1 cellular context compared by ENCODE assay signal in the genomic region with DNA sequence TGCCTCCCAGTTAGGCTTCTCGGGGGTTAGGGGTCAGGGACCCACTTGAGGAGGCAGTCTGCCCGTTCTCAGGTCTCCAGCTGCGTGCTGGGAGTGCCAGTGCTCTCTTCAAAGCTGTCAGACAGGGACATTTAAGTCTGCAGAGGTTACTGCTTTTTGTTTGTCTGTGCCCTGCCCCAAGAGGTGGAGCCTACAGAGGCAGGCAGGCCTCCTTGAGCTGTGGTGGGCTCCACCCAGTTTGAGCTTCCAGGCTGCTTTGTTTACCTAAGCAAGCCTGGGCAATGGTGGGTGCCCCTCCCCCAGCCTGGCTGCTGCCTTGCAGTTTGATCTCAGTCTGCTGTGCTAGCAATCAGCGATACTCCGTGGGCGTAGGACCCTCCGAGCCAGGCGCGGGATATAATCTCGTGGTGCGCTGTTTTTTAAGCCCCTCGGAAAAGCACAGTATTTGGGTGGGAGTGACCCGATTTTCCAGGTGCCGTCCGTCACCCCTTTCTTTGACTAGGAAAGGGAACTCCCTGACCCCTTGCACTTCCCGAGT.
TF ChIP-seq lines count a peak whose summit lies in the region.

No MANE protein-coding gene starts in this region.

TF ChIP-seq in K562, 482 proteins besides CTCF, POLR2A, EP300 and RAD21:
- TF ChIP-seq MNT (conservative IDR thresholded peaks at IDR 0.05) (peak; percentile 77 to 88), MTA3 (IDR thresholded peaks at IDR 0.05; ENCODE audit: borderline replicate concordance) (0 out of 2 replicates have a peak, but pooled peaks have one; percentile 20), SOX6 (IDR thresholded peaks at IDR 0.05) (peak; percentile 68), POLR2G (IDR thresholded peaks at IDR 0.05; ENCODE audit: low read depth, low read length) (0 out of 2 replicates have a peak, but pooled peaks have one; percentile 18), FOXA3 (CRISPR knock-in tag; conservative IDR thresholded peaks at IDR 0.05 in 1 of 2, IDR thresholded peaks at IDR 0.05 in 1 of 2) (peak; percentile 96 to 98), PKNOX1 (IDR thresholded peaks at IDR 0.05) (peak; percentile 25; the same call in 1 of the 2 replicates), ARID4B (CRISPR knock-in tag; IDR thresholded peaks at IDR 0.05) (peak; percentile 43; the same call in 1 of the 2 replicates), EGR1 (conservative IDR thresholded peaks at IDR 0.05) (peak; percentile 70), FOXP1 (CRISPR knock-in tag; IDR thresholded peaks at IDR 0.05) (peak; percentile 28; the same call in 1 of the 2 replicates), RBFOX2 (IDR thresholded peaks at IDR 0.05; ENCODE audit: low read depth, low read length) (peak; percentile 41; the same call in 1 of the 2 replicates), FOXA1 (IDR thresholded peaks at IDR 0.05; ENCODE audit: borderline replicate concordance) (peak; percentile 55; the same call in 1 of the 2 replicates), MAZ (CRISPR knock-in tag; conservative IDR thresholded peaks at IDR 0.05 in 1 of 2, IDR thresholded peaks at IDR 0.05 in 1 of 2) (peak in 1 of 2 experiments; percentile 22; a peak in 1 of 4 replicates), FOXK2 (conservative IDR thresholded peaks at IDR 0.05 in 1 of 2, IDR thresholded peaks at IDR 0.05 in 1 of 2; ENCODE audit: low read depth in 2 of 2) (peak; percentile 93 to 97), NCOR1 (IDR thresholded peaks at IDR 0.05) (0 out of 2 replicates have a peak, but pooled peaks have one; percentile 13), CTBP1 (IDR thresholded peaks at IDR 0.05; ENCODE audit: borderline replicate concordance) (peak; percentile 39; the same call in 1 of the 2 replicates), RBBP5 (IDR thresholded peaks at IDR 0.05; ENCODE audit: borderline replicate concordance, insufficient read depth, low read length, poor library complexity, severe bottlenecking) (peak; percentile 47), HDGF (IDR thresholded peaks at IDR 0.05) (0 out of 2 replicates have a peak, but pooled peaks have one; percentile 27), PHF8 (IDR thresholded peaks at IDR 0.05; ENCODE audit: borderline replicate concordance, low read length) (0 out of 2 replicates have a peak, but pooled peaks have one; percentile 35), TAF9B (IDR thresholded peaks at IDR 0.05; ENCODE audit: partially characterized antibody) (peak; percentile 11), MAX (CRISPR knock-in tag; IDR thresholded peaks at IDR 0.05) (peak; percentile 29; the same call in 1 of the 2 replicates)
- TF ChIP-seq, protein P1, sequence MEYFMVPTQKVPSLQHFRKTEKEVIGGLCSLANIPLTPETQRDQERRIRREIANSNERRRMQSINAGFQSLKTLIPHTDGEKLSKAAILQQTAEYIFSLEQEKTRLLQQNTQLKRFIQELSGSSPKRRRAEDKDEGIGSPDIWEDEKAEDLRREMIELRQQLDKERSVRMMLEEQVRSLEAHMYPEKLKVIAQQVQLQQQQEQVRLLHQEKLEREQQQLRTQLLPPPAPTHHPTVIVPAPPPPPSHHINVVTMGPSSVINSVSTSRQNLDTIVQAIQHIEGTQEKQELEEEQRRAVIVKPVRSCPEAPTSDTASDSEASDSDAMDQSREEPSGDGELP (CRISPR knock-in tag; IDR thresholded peaks at IDR 0.05; ENCODE audit: borderline replicate concordance): peak; percentile 55
